39 cellular contexts compared by ENCODE assay signal in the genomic region with DNA sequence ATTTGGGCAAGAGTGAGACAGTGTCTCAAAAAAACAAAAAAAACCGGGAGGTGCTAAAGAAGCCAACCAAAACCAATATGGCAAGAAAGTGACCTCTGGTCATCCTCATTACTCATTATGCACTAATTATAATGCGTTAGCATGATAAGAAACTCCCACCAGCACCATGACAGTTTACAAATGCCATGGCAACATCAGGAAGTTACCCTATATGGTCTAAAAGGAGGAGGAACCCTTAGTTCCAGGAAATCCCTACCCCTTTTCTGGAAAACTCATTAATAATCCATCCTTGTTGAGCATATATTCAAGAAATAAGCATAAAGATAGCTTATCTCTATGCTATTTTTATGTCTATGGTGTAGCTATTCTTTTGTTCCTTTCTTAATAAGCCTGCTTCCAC. TPM values are rescaled to one million over a fixed set of nuclear protein-coding genes. Genes with fewer than 3 reads are reported as not detected.
"Had no signal": no experiment of that assay in that cellular context is flagged by ENCODE, and none has a peak within 500 bp of the region (broad histone marks: within the 10 kb centered on the region; RNA-seq: fewer than 3 reads in every experiment).

No MANE protein-coding gene starts in this region.

- H3K4me1 Mint-ChIP-seq: activated naive CD4-positive, alpha-beta T cell treated with anti-CD3 and anti-CD28 coated beads, Interleukin-2, amount 10 ng/mL, durations not matched to agents 7 days and 5 days; activated naive CD4-positive, alpha-beta T cell treated with anti-CD3 and anti-CD28 coated beads, Interleukin-2, amount 50 U/mL, for 24 hours; activated T-helper 17 cell treated with anti-CD3 and anti-CD28 coated beads, Interleukin-2, amount 50 U/mL, for 72 hours; brain; central memory CD8-positive, alpha-beta T cell had no signal

- H3K4me3 ChIP-seq: adrenal gland, ascending aorta, body of pancreas, breast epithelium, cardiac muscle cell had no signal

- FAIRE-seq: astrocyte, bronchial epithelial cell had no signal

- H3K27ac ChIP-seq: adrenal gland, ascending aorta, body of pancreas, brain microvascular endothelial cell, breast epithelium, cardiac muscle cell had no signal

- DNase-seq: activated effector memory CD4-positive, alpha-beta T cell treated with anti-CD3 and anti-CD28 coated beads, Interleukin-2, amount 50 U/mL, for 16 hours; activated effector memory CD4-positive, alpha-beta T cell treated with Interleukin-2 at 50 U/mL for 16 hours; activated gamma-delta T cell; activated gamma-delta T cell treated with Interleukin-2 at 50 U/mL for 16 hours; activated naive CD4-positive, alpha-beta T cell; activated naive CD4-positive, alpha-beta T cell treated with anti-CD3 and anti-CD28 coated beads for 36 hours; activated naive CD4-positive, alpha-beta T cell treated with anti-CD3 and anti-CD28 coated beads, Interleukin-2, amount 10 ng/mL, durations not matched to agents 7 days and 5 days; activated naive CD4-positive, alpha-beta T cell treated with anti-CD3 and anti-CD28 coated beads, Interleukin-2, amount 50 U/mL, for 16 hours; activated naive CD4-positive, alpha-beta T cell treated with Interleukin-2 at 50 U/mL for 16 hours; activated naive CD8-positive, alpha-beta T cell treated with anti-CD3 and anti-CD28 coated beads for 36 hours; activated naive CD8-positive, alpha-beta T cell treated with anti-CD3 and anti-CD28 coated beads, Interleukin-2, amount 10 ng/mL, durations not matched to agents 7 days and 5 days; activated naive CD8-positive, alpha-beta T cell treated with anti-CD3 and anti-CD28 coated beads, Interleukin-2, amount 50 U/mL, for 24 hours; activated T-cell treated with anti-CD3 and anti-CD28 coated beads, Interleukin-2, amount 50 U/mL, for 24 hours; activated T-cell treated with anti-CD3 and anti-CD28 coated beads, Interleukin-2, amount 50 U/mL, for 4 hours; activated T-cell treated with anti-CD3 and anti-CD28 coated beads, Interleukin-2, amount 50 U/mL, for 48 hours; activated T-cell treated with anti-CD3 and anti-CD28 coated beads, Interleukin-2, amount 50 U/mL, for 72 hours; adrenal gland; amniotic stem cell; amygdala; anterior cingulate cortex; aorta; body of pancreas; brain microvascular endothelial cell; caudate nucleus; central memory CD4-positive, alpha-beta T cell; cerebellar nuclear complex had no signal

- H3K4me1 ChIP-seq: adrenal gland, ascending aorta, body of pancreas, breast epithelium had no signal

- H3K27ac Mint-ChIP-seq: activated naive CD4-positive, alpha-beta T cell treated with anti-CD3 and anti-CD28 coated beads for 36 hours; activated naive CD4-positive, alpha-beta T cell treated with anti-CD3 and anti-CD28 coated beads, Interleukin-2, amount 10 ng/mL, durations not matched to agents 7 days and 5 days; activated naive CD4-positive, alpha-beta T cell treated with anti-CD3 and anti-CD28 coated beads, Interleukin-2, amount 50 U/mL, for 24 hours; activated naive CD4-positive, alpha-beta T cell treated with anti-CD3 and anti-CD28 coated beads, Interleukin-2, amount 50 U/mL, for 72 hours; activated naive CD8-positive, alpha-beta T cell; activated naive CD8-positive, alpha-beta T cell treated with anti-CD3 and anti-CD28 coated beads for 36 hours; activated naive CD8-positive, alpha-beta T cell treated with anti-CD3 and anti-CD28 coated beads, Interleukin-2, amount 10 ng/mL, durations not matched to agents 7 days and 5 days; activated naive CD8-positive, alpha-beta T cell treated with anti-CD3 and anti-CD28 coated beads, Interleukin-2, amount 50 U/mL, for 24 hours; activated T-cell treated with anti-CD3 and anti-CD28 coated beads, Interleukin-2, amount 50 U/mL, for 24 hours; activated T-cell treated with anti-CD3 and anti-CD28 coated beads, Interleukin-2, amount 50 U/mL, for 72 hours; activated T-helper 1 cell treated with anti-CD3 and anti-CD28 coated beads, Interleukin-12 subunit alpha, Interleukin-12 subunit beta, Interleukin-2, Interleukin-4 antibody, amounts not matched to agents 30 ng/mL and 10 ng/mL and 1 ng/mL, durations not matched to agents 14 hours and 24 hours and 36 hours; activated T-helper 17 cell treated with anti-CD3 and anti-CD28 coated beads, Interleukin-2, amount 50 U/mL, for 72 hours; activated T-helper 2 cell treated with anti-CD3 and anti-CD28 coated beads, Interferon-gamma antibody, Interleukin-2, Interleukin-4, amounts not matched to agents 10 μg/mL and 5 μg/mL and 100 μg/mL, durations not matched to agents 14 hours and 24 hours and 36 hours; brain had no signal

- ATAC-seq: activated naive CD4-positive, alpha-beta T cell treated with anti-CD3 and anti-CD28 coated beads, Interleukin-2, amount 50 U/mL, for 72 hours; activated naive CD8-positive, alpha-beta T cell treated with anti-CD3 and anti-CD28 coated beads, Interleukin-2, amount 50 U/mL, for 24 hours; activated T-cell treated with anti-CD3 and anti-CD28 coated beads, Interleukin-2, amount 50 U/mL, for 4 hours; activated T-cell treated with anti-CD3 and anti-CD28 coated beads, Interleukin-2, amount 50 U/mL, for 72 hours; activated T-helper 17 cell treated with anti-CD3 and anti-CD28 coated beads, Interleukin-2, amount 50 U/mL, for 72 hours; body of pancreas had no signal

- H3K9me3 ChIP-seq: adrenal gland, ascending aorta, body of pancreas had no signal

- H3K36me3 ChIP-seq: adrenal gland, ascending aorta, brain microvascular endothelial cell, breast epithelium, cardiac muscle cell had no signal

- H3K36me3 Mint-ChIP-seq: activated naive CD4-positive, alpha-beta T cell treated with anti-CD3 and anti-CD28 coated beads, Interleukin-2, amount 10 ng/mL, durations not matched to agents 7 days and 5 days; activated naive CD4-positive, alpha-beta T cell treated with anti-CD3 and anti-CD28 coated beads, Interleukin-2, amount 50 U/mL, for 24 hours; activated naive CD8-positive, alpha-beta T cell had no signal

- H3K9me3 Mint-ChIP-seq: activated naive CD4-positive, alpha-beta T cell treated with anti-CD3 and anti-CD28 coated beads, Interleukin-2, amount 10 ng/mL, durations not matched to agents 7 days and 5 days; activated T-helper 17 cell treated with anti-CD3 and anti-CD28 coated beads, Interleukin-2, amount 50 U/mL, for 72 hours; central memory CD8-positive, alpha-beta T cell had no signal

- H3K27me3 ChIP-seq: adrenal gland, ascending aorta, body of pancreas, brain microvascular endothelial cell, breast epithelium, cardiac muscle cell had no signal

- H3K4me3 Mint-ChIP-seq: activated naive CD4-positive, alpha-beta T cell treated with anti-CD3 and anti-CD28 coated beads for 36 hours; activated naive CD4-positive, alpha-beta T cell treated with anti-CD3 and anti-CD28 coated beads, Interleukin-2, amount 10 ng/mL, durations not matched to agents 7 days and 5 days; activated naive CD4-positive, alpha-beta T cell treated with anti-CD3 and anti-CD28 coated beads, Interleukin-2, amount 50 U/mL, for 24 hours; activated naive CD8-positive, alpha-beta T cell; activated naive CD8-positive, alpha-beta T cell treated with anti-CD3 and anti-CD28 coated beads for 36 hours; activated naive CD8-positive, alpha-beta T cell treated with anti-CD3 and anti-CD28 coated beads, Interleukin-2, amount 10 ng/mL, durations not matched to agents 7 days and 5 days; activated naive CD8-positive, alpha-beta T cell treated with anti-CD3 and anti-CD28 coated beads, Interleukin-2, amount 50 U/mL, for 24 hours; activated T-cell treated with anti-CD3 and anti-CD28 coated beads, Interleukin-2, amount 50 U/mL, for 24 hours; activated T-cell treated with anti-CD3 and anti-CD28 coated beads, Interleukin-2, amount 50 U/mL, for 4 hours; activated T-cell treated with anti-CD3 and anti-CD28 coated beads, Interleukin-2, amount 50 U/mL, for 72 hours; activated T-helper 1 cell treated with anti-CD3 and anti-CD28 coated beads, Interleukin-12 subunit alpha, Interleukin-12 subunit beta, Interleukin-2, Interleukin-4 antibody, amounts not matched to agents 30 ng/mL and 10 ng/mL and 1 ng/mL, durations not matched to agents 14 hours and 24 hours and 36 hours; activated T-helper 17 cell treated with anti-CD3 and anti-CD28 coated beads, Interleukin-2, amount 50 U/mL, for 72 hours; central memory CD8-positive, alpha-beta T cell had no signal

RNA-seq across cellular contexts. Expression of gene C6orf52, which starts 31.7 kb away (rescaled TPM):
- total RNA-seq: activated T-helper 17 cell treated with anti-CD3 and anti-CD28 coated beads, Interleukin-2, amount 50 U/mL, for 72 hours; ascending aorta; body of pancreas had no signal
